In genomic region chr9:137161558-137162483, GRCh38 we compare ENCODE assay signal across 2 cellular contexts.
A peak's percentile ranks its signal among the peaks of the same experiment; 100 is the strongest.
TF ChIP-seq lines count a peak whose summit lies in the region.

No MANE protein-coding gene starts in this region.

TF ChIP-seq in HEK293T, 16 proteins besides CTCF, POLR2A, EP300 and RAD21:
- no peak for TF ChIP-seq BHLHE40 (IDR thresholded peaks at IDR 0.05; ENCODE audit: borderline replicate concordance)

TF ChIP-seq in K562, 482 proteins besides CTCF, POLR2A, EP300 and RAD21:
- peak; percentile 62; the same call in 1 of the 2 replicates for TF ChIP-seq ZBTB33 (CRISPR knock-in tag; IDR thresholded peaks at IDR 0.05)
- TF ChIP-seq NR2C1 (IDR thresholded peaks at IDR 0.05), result no peak
- TF ChIP-seq NR2C1 (tag; IDR thresholded peaks at IDR 0.05), result no peak
TF ChIP-seq in K562: peak in this region for 1.
